ENCODE assay signal across 11 cellular contexts in genomic region chr1:205481629-205482071, GRCh38. TPM values are rescaled to one million over a fixed set of nuclear protein-coding genes. Genes with fewer than 3 reads are reported as not detected.
DNase-seq lines count a peak whose midpoint lies in the region; ATAC-seq and TF ChIP-seq lines count a peak whose summit lies in the region.
"Had no signal": no experiment of that assay in that cellular context is flagged by ENCODE, and none has a peak within 500 bp of the region (broad histone marks: within the 10 kb centered on the region; RNA-seq: fewer than 3 reads in every experiment).

No MANE protein-coding gene starts in this region.

- H3K27me3 Mint-ChIP-seq in IgD-negative memory B cell = peaks cover 17% of the 10 kb centered on the region
- peaks cover 17% of the 10 kb centered on the region for H3K27me3 Mint-ChIP-seq in activated CD8-positive, alpha-beta memory T cell treated with anti-CD3 and anti-CD28 coated beads, Interleukin-2, amount 10 ng/mL, durations not matched to agents 7 days and 5 days
- H3K27me3 Mint-ChIP-seq in immature natural killer cell (ENCODE audit: low read depth in 3 of 3) = peaks cover 12 to 17% (median 13%) of the 10 kb centered on the region in 3 donors

- no peak overlapping the region for H3K4ac ChIP-seq in trophoblast cell (ENCODE audit: low read depth, low read length)

- H3K14ac ChIP-seq in trophoblast cell (ENCODE audit: low read length) = no peak overlapping the region

- no peak overlapping the region for H3K18ac ChIP-seq in trophoblast cell (ENCODE audit: low read length)

- peak overlapping the region; percentile 3 to 96 (median 92) for H3K27ac Mint-ChIP-seq in IgD-negative memory B cell
- peak overlapping the region; percentile 68 for H3K27ac Mint-ChIP-seq in activated CD8-positive, alpha-beta memory T cell treated with anti-CD3 and anti-CD28 coated beads, Interleukin-2, amount 10 ng/mL, durations not matched to agents 7 days and 5 days
- peak overlapping the region; percentile 84 to 99 (median 94) for H3K27ac Mint-ChIP-seq in immature natural killer cell
- H3K27ac Mint-ChIP-seq: WTC11 had no signal

- H4K91ac ChIP-seq in trophoblast cell (ENCODE audit: low read depth, low read length) = no peak overlapping the region

- H4K12ac ChIP-seq in trophoblast cell (ENCODE audit: low read depth, low read length) = no peak overlapping the region

- no peaks in the 10 kb centered on the region for H3K79me2 ChIP-seq in trophoblast cell (ENCODE audit: control insufficient read depth, insufficient read depth, low read length, poor library complexity)

- H3K4me1 ChIP-seq in trophoblast cell (ENCODE audit: control insufficient read depth in 1 of 2, insufficient read depth in 2 of 2, low read length in 2 of 2) = no peaks in the 10 kb centered on the region
- H3K4me1 ChIP-seq in uterus = no peaks in the 10 kb centered on the region

- no peak overlapping the region for H3K9ac ChIP-seq in trophoblast cell (ENCODE audit: low read length)

- intact Hi-C loops in uterus (cut with DNase I; ENCODE audit: low total_unique reads) = loop anchor here (10.0 kb wide), 1 partner anchor 137 kb away; no protein-coding TSS in a partner anchor

- H2BK12ac ChIP-seq in trophoblast cell (ENCODE audit: low read length) = no peak overlapping the region

- no peaks in the 10 kb centered on the region for H3K79me1 ChIP-seq in trophoblast cell (ENCODE audit: low read length)

- CTCF ChIA-PET in activated CD8-positive, alpha-beta memory T cell treated with anti-CD3 and anti-CD28 coated beads, Interleukin-2, amount 10 ng/mL, durations not matched to agents 7 days and 5 days (lab: Charles Lee) = interaction anchor here (0.6 to 10.9 kb wide), 11 partner anchors 21 to 173 kb away, joined by 3 to 138 read pairs (median 3); no protein-coding TSS in a partner anchor

- H3K4me2 ChIP-seq in trophoblast cell (ENCODE audit: low read length) = no peak overlapping the region

- WGBS in trophoblast cell (ENCODE audit: extremely low coverage, insufficient coverage, insufficient read length) = no CpG with 5 or more reads among the region's 13 CpGs

- H4K8ac ChIP-seq in trophoblast cell (ENCODE audit: low read depth, low read length) = no peak overlapping the region

- H3K23ac ChIP-seq in trophoblast cell (ENCODE audit: low read length) = no peak overlapping the region

- TF ChIP-seq CTCF in coronary artery (IDR thresholded peaks at IDR 0.05) = no peak
- TF ChIP-seq CTCF in uterus (IDR thresholded peaks at IDR 0.05) = no peak

- H2BK120ac ChIP-seq in trophoblast cell (ENCODE audit: insufficient read depth, low read length, poor library complexity) = no peak overlapping the region

- H3K4me3 Mint-ChIP-seq in IgD-negative memory B cell (peak overlapping the region in 2 of 4 donors; percentile 30 to 84), immature natural killer cell (peak overlapping the region; percentile 76 to 86 (median 81))
- H3K4me3 Mint-ChIP-seq in activated CD8-positive, alpha-beta memory T cell treated with anti-CD3 and anti-CD28 coated beads, Interleukin-2, amount 10 ng/mL, durations not matched to agents 7 days and 5 days = no peak overlapping the region
- H3K4me3 Mint-ChIP-seq: WTC11 had no signal

- H2BK5ac ChIP-seq in trophoblast cell (ENCODE audit: low read depth, low read length, poor library complexity) = no peak overlapping the region

- no peak overlapping the region for H2AK5ac ChIP-seq in trophoblast cell (ENCODE audit: low read length)

- H3K9me3 ChIP-seq in trophoblast cell (ENCODE audit: insufficient read depth, low read depth, low read length) (peaks cover under 1% of the 10 kb centered on the region), uterus (no peaks in the 10 kb centered on the region)

- TF ChIP-seq POLR2A in uterus (IDR thresholded peaks at IDR 0.05) = no peak

- H3K4me1 Mint-ChIP-seq in IgD-negative memory B cell (peaks cover 21 to 48% (median 25%) of the 10 kb centered on the region in 3 donors), immature natural killer cell (peaks cover 73 to 75% of the 10 kb centered on the region in 2 donors)
- peaks cover 30% of the 10 kb centered on the region for H3K4me1 Mint-ChIP-seq in activated CD8-positive, alpha-beta memory T cell treated with anti-CD3 and anti-CD28 coated beads, Interleukin-2, amount 10 ng/mL, durations not matched to agents 7 days and 5 days

- no peak overlapping the region for H2AFZ ChIP-seq in trophoblast cell (ENCODE audit: insufficient read depth, low read length, poor library complexity)

- H3K36me3 ChIP-seq in trophoblast cell (ENCODE audit: control insufficient read depth in 1 of 2, insufficient read depth in 2 of 2, low read length in 2 of 2) (no peaks in the 10 kb centered on the region), uterus (no peaks in the 10 kb centered on the region)

- ATAC-seq in activated CD8-positive, alpha-beta memory T cell treated with anti-CD3 and anti-CD28 coated beads, Interleukin-2, amount 10 ng/mL, durations not matched to agents 7 days and 5 days = peak; percentile 44
- ATAC-seq: WTC11 had no signal

- H3K27ac ChIP-seq in coronary artery (no peak overlapping the region), trophoblast cell (ENCODE audit: low read depth, low read length) (no peak overlapping the region), uterus (no peak overlapping the region)

- no peak overlapping the region for H3K4me3 ChIP-seq in coronary artery
- H3K4me3 ChIP-seq in trophoblast cell (ENCODE audit: low read depth, low read length) = no peak overlapping the region
- H3K4me3 ChIP-seq in uterus = no peak overlapping the region

- peaks cover 1% of the 10 kb centered on the region for H3K36me3 Mint-ChIP-seq in IgD-negative memory B cell
- H3K36me3 Mint-ChIP-seq in activated CD8-positive, alpha-beta memory T cell treated with anti-CD3 and anti-CD28 coated beads, Interleukin-2, amount 10 ng/mL, durations not matched to agents 7 days and 5 days = no peaks in the 10 kb centered on the region
- H3K36me3 Mint-ChIP-seq in immature natural killer cell = no peaks in the 10 kb centered on the region
- H3K36me3 Mint-ChIP-seq: WTC11 had no signal

- no peaks in the 10 kb centered on the region for H3K9me3 Mint-ChIP-seq in IgD-negative memory B cell
- H3K9me3 Mint-ChIP-seq in activated CD8-positive, alpha-beta memory T cell treated with anti-CD3 and anti-CD28 coated beads, Interleukin-2, amount 10 ng/mL, durations not matched to agents 7 days and 5 days (ENCODE audit: low read depth) = no peaks in the 10 kb centered on the region
- no peaks in the 10 kb centered on the region for H3K9me3 Mint-ChIP-seq in immature natural killer cell
- H3K9me3 Mint-ChIP-seq: WTC11 had no signal

- DNase-seq in D341Med (ENCODE audit: low spot score) = peak; percentile 93
- peak; percentile 56 for DNase-seq in activated CD8-positive, alpha-beta memory T cell treated with anti-CD3 and anti-CD28 coated beads, Interleukin-2, amount 10 ng/mL, durations not matched to agents 7 days and 5 days
- peak; percentile 68 to 73 (median 70) for DNase-seq in immature natural killer cell
- DNase-seq in coronary artery (ENCODE audit: low spot score) = no peak
- DNase-seq in trophoblast cell = no peak
- no peak for DNase-seq in uterus
- DNase-seq: amniotic stem cell, DND-41, small intestine had no signal

- H3K27me3 ChIP-seq in trophoblast cell (ENCODE audit: insufficient read depth, low read length) (no peaks in the 10 kb centered on the region), uterus (no peaks in the 10 kb centered on the region)

RNA-seq across cellular contexts. Expression of gene CDK18, which starts 22.8 kb away (rescaled TPM):
- polyA plus RNA-seq in IgD-negative memory B cell (0.95 TPM), immature natural killer cell (under 1 TPM in 2 of 3 donors, not detected in 1; 0.61 to 0.74 TPM)
- 1 to 10 TPM; 4.0 to 5.2 TPM for total RNA-seq in activated CD8-positive, alpha-beta memory T cell treated with anti-CD3 and anti-CD28 coated beads, Interleukin-2, amount 10 ng/mL, durations not matched to agents 7 days and 5 days
- polyA plus RNA-seq in trophoblast cell (2013) = 22.8 and 24.6 TPM in 2 replicates
- total RNA-seq in uterus = 10 to 100 TPM in 2 of 4 donors, 1 to 10 TPM in 2; 4.1 to 28.2 (median 8.5) TPM

RNA-seq across cellular contexts. Expression of gene BLACAT1, which starts 25.8 kb away (rescaled TPM):
- not detected for polyA plus RNA-seq in IgD-negative memory B cell
- total RNA-seq in activated CD8-positive, alpha-beta memory T cell treated with anti-CD3 and anti-CD28 coated beads, Interleukin-2, amount 10 ng/mL, durations not matched to agents 7 days and 5 days = under 1 TPM; 0.19 to 0.47 TPM
- not detected for polyA plus RNA-seq in immature natural killer cell
- polyA plus RNA-seq in trophoblast cell (2013) = 2.8 TPM in 2 replicates
- total RNA-seq in uterus = 1 to 10 TPM in 1 of 4 donors, under 1 TPM in 1, not detected in 2; 0.52 to 1.0 TPM

RNA-seq across cellular contexts. Expression of gene LEMD1, which starts 59.8 kb away (rescaled TPM):
- polyA plus RNA-seq in IgD-negative memory B cell (not detected), immature natural killer cell (not detected)
- total RNA-seq in activated CD8-positive, alpha-beta memory T cell treated with anti-CD3 and anti-CD28 coated beads, Interleukin-2, amount 10 ng/mL, durations not matched to agents 7 days and 5 days = 1 to 10 TPM in 1 of 2 experiments, under 1 TPM in 1; 0.54 to 1.8 TPM
- polyA plus RNA-seq in trophoblast cell (2013) = 6.4 and 6.5 TPM in 2 replicates
- total RNA-seq in uterus = 1 to 10 TPM in 2 of 4 donors, not detected in 2; 1.6 to 1.8 TPM

Comparison
In these comparisons a context has a peak if more than half of its experiments do, and no peak if none do; other contexts are left out.
1. DNase-seq: peak in D341Med (single experiment), activated CD8-positive, alpha-beta memory T cell treated with anti-CD3 and anti-CD28 coated beads, Interleukin-2, amount 10 ng/mL, durations not matched to agents 7 days and 5 days (single experiment) and immature natural killer cell (3 of 3); none in coronary artery (single experiment), trophoblast cell (0 of 2) and uterus (0 of 2).
2. Peak in every context shown above with its lines, with median percentiles within 50 percentile points of each other: H3K27ac Mint-ChIP-seq.